In the genomic region with DNA sequence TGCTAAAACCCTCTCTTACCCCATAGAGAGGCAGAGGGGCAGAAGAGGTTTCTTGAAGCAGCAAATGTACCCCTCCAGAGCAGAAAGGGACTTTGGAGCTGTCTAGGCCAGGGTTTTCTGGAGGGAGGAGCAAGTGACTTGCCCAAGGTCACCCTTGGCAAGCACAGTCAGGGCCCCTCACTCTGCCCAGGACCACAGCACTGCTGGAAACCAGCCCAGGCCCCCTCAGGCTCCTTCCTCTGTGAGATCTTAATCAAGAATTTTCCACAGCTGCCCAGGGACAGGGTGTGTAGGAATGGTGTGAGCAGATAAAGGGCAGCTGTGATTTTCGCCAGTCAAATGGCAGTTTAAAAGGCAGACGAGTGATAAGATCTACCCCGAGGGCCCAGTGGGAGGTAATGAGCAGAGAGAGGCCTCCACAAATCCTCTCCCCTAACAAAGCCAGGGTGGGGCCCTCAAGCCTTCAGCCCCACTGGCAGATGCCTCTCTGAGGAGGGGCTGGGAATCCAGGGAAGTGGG, we compare ENCODE assay signal across 1 cellular context.
TF ChIP-seq lines count a peak whose summit lies in the region.

No MANE protein-coding gene starts in this region.

TF ChIP-seq in HEK293, 187 proteins besides CTCF, POLR2A, EP300 and RAD21 (continued from another document):
- TF ChIP-seq ZIC2 (tag by site-specific recombination; IDR thresholded peaks at IDR 0.05) = peak; percentile 60
- TF ChIP-seq, protein P1, sequence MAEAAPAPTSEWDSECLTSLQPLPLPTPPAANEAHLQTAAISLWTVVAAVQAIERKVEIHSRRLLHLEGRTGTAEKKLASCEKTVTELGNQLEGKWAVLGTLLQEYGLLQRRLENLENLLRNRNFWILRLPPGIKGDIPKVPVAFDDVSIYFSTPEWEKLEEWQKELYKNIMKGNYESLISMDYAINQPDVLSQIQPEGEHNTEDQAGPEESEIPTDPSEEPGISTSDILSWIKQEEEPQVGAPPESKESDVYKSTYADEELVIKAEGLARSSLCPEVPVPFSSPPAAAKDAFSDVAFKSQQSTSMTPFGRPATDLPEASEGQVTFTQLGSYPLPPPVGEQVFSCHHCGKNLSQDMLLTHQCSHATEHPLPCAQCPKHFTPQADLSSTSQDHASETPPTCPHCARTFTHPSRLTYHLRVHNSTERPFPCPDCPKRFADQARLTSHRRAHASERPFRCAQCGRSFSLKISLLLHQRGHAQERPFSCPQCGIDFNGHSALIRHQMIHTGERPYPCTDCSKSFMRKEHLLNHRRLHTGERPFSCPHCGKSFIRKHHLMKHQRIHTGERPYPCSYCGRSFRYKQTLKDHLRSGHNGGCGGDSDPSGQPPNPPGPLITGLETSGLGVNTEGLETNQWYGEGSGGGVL (tag by site-specific recombination; IDR thresholded peaks at IDR 0.05) = 0 out of 2 replicates have a peak, but pooled peaks have one; percentile 28
- no peak for TF ChIP-seq INSM2 (tag by site-specific recombination; IDR thresholded peaks at IDR 0.05)
- TF ChIP-seq ZNF184 (tag by site-specific recombination; IDR thresholded peaks at IDR 0.05) = no peak
- no peak for TF ChIP-seq ZSCAN23 (tag by site-specific recombination; IDR thresholded peaks at IDR 0.05)
TF ChIP-seq in HEK293: peak in this region for 11.
